Comparison of ENCODE assay signal across 14 cellular contexts in the genomic region with DNA sequence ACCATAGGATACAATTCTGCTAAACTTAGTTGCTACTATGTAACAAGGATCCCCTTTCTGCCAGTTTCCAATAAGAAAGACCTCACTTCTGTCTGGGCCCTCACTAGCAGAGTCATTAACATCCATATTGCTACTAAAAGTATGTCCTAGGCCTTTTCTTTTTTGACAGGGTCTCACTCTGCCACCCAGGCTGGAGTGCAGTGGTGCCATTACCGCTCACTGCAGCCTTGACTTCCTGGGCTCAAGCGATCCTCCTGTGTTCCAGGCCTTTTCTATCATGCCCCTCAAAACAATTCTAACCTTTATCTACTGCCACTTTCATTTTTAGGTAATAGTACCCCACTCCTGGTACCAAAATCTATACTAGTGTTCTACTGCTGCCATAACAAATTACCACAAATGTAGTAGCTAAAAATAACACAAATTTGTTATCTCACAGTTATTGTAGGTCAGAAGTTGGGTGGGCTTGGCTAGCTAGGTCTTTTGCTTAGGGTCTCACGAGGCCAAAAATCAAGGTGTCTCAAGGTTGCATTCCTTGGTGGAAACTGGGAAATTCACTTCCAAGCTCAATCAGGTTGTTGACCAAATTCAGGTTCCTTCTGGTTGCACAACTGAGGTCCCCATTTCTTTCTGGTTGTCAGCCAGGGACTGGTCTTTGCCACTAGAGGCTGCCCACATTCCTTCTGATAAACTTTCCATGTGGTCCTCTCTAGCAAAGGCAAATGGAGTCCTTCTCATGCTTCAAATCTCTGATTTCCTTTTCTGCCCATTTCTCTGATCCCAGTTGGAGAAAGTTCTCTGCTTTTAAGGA. TPM values are rescaled to one million over a fixed set of nuclear protein-coding genes. Genes with fewer than 3 reads are reported as not detected.
DNase-seq lines count a peak whose midpoint lies in the region; ATAC-seq and TF ChIP-seq lines count a peak whose summit lies in the region.
"Had no signal": no experiment of that assay in that cellular context is flagged by ENCODE, and none has a peak within 500 bp of the region (broad histone marks: within the 10 kb centered on the region; RNA-seq: fewer than 3 reads in every experiment).

No MANE protein-coding gene starts in this region.

- H3K4me2 ChIP-seq in GM23338: peak overlapping the region; percentile 92

- H3K27ac Mint-ChIP-seq in GM23338: no peak overlapping the region

- H3K4me3 ChIP-seq in GM23338 (peak overlapping the region; percentile 98), NT2/D1 (ENCODE audit: insufficient read length, low read depth) (peak overlapping the region; percentile 1), gastrocnemius medialis (no peak overlapping the region)

- TF ChIP-seq POLR2A in gastrocnemius medialis (IDR thresholded peaks at IDR 0.05): no peak

- ATAC-seq in GM23338 (no peak), gastrocnemius medialis (no peak)
- ATAC-seq: activated naive CD4-positive, alpha-beta T cell treated with anti-CD3 and anti-CD28 coated beads, Interleukin-2, amount 50 U/mL, for 72 hours had no signal

- H3K36me3 Mint-ChIP-seq in GM23338 (ENCODE audit: low read depth): peaks cover 28% of the 10 kb centered on the region

- H3K9me3 Mint-ChIP-seq in GM23338: peaks cover 3% of the 10 kb centered on the region; the same call in 1 of the 3 replicates

- intact Hi-C loops in gastrocnemius medialis (cut with DNase I; ENCODE audit: low total_unique reads): loop anchor here (5.0 to 10.0 kb wide), 4 partner anchors 112 to 574 kb away; partner anchors contain the start of genes PSMF1, RBCK1 and SRXN1

- no peaks in the 10 kb centered on the region for H3K9me2 ChIP-seq in GM23338 (ENCODE audit: insufficient read depth)

- H3K4me1 Mint-ChIP-seq in GM23338: peaks cover 72% of the 10 kb centered on the region

- H3K27me3 Mint-ChIP-seq in GM23338 (ENCODE audit: insufficient read depth, low read depth, poor library complexity): peaks cover 5% of the 10 kb centered on the region

- peak overlapping the region; percentile 38 for H3K9ac ChIP-seq in NT2/D1 (ENCODE audit: insufficient read length, low read depth)

- H3K27me3 ChIP-seq in GM23338 (ENCODE audit: insufficient read depth): peaks cover 6% of the 10 kb centered on the region; the same call in 1 of the 2 replicates
- H3K27me3 ChIP-seq in NT2/D1 (ENCODE audit: insufficient read depth, insufficient read length): no peaks in the 10 kb centered on the region
- no peaks in the 10 kb centered on the region for H3K27me3 ChIP-seq in gastrocnemius medialis

- H3K36me3 ChIP-seq in GM23338 (ENCODE audit: insufficient read depth) (no peaks in the 10 kb centered on the region), NT2/D1 (ENCODE audit: insufficient read depth, insufficient read length, low read length) (peaks cover 17% of the 10 kb centered on the region), gastrocnemius medialis (no peaks in the 10 kb centered on the region)

- peak overlapping the region; percentile 31 for H3K4me3 Mint-ChIP-seq in GM23338

- DNase-seq in GM23338 (ENCODE audit: low spot score): peak; percentile 35
- no peak for DNase-seq in NT2/D1 (ENCODE audit: low read depth, low spot score)
- DNase-seq in dermis blood vessel endothelial cell: peak; percentile 21
- DNase-seq in gastrocnemius medialis: no peak
- DNase-seq in SKM-1 (lab: John Stamatoyannopoulos, UW; ENCODE audit: unreplicated experiment): no peak
- DNase-seq in activated CD8-positive, alpha-beta memory T cell treated with anti-CD3 and anti-CD28 coated beads, Interleukin-2, amount 50 U/mL, for 48 hours: no peak
- DNase-seq in NCI-H748 (lab: John Stamatoyannopoulos, UW; ENCODE audit: unreplicated experiment): no peak
- DNase-seq: C1 segment of cervical spinal cord; head of caudate nucleus; NCI-H1092 treated with DMSO at 0.1 percent for 48 hours; NCI-H2171 treated with DMSO at 0.1 percent for 48 hours; stimulated activated CD4-positive, alpha-beta T cell treated with anti-CD3 and anti-CD28 coated beads, Interleukin-15, amount 100 ng/mL, for 24 hours; substantia nigra had no signal

- peak in 1 of 2 experiments; percentile 27; a peak in 3 of 4 replicates for TF ChIP-seq CTCF in GM23338 (conservative IDR thresholded peaks at IDR 0.05; ENCODE audit: low read depth in 2 of 2)
- no peak for TF ChIP-seq CTCF in gastrocnemius medialis (IDR thresholded peaks at IDR 0.05 in 4 of 5, conservative IDR thresholded peaks at IDR 0.05 in 1 of 5)

- H4K20me1 ChIP-seq in GM23338 (replicated peaks; ENCODE audit: insufficient read depth): peaks cover 71% of the 10 kb centered on the region

- no peak overlapping the region for H2AFZ ChIP-seq in GM23338

- H3K4me1 ChIP-seq in GM23338 (ENCODE audit: insufficient read depth): peaks cover 52% of the 10 kb centered on the region
- peaks cover 5% of the 10 kb centered on the region for H3K4me1 ChIP-seq in NT2/D1 (ENCODE audit: insufficient read depth, insufficient read length)
- H3K4me1 ChIP-seq in gastrocnemius medialis: peaks cover 46 to 50% of the 10 kb centered on the region in 2 donors

- H3K9me3 ChIP-seq in NT2/D1 (ENCODE audit: insufficient read depth, low read length): no peaks in the 10 kb centered on the region
- H3K9me3 ChIP-seq in gastrocnemius medialis: no peaks in the 10 kb centered on the region

- H3K79me2 ChIP-seq in GM23338 (replicated peaks; ENCODE audit: insufficient read depth): peaks cover 79% of the 10 kb centered on the region

- H3K27ac ChIP-seq in GM23338 (ENCODE audit: low read depth) (peak overlapping the region; percentile 9; the same call in 1 of the 2 replicates), gastrocnemius medialis (peak overlapping the region in 3 of 4 donors; percentile 7 to 30 (median 19))

- in situ Hi-C loops in gastrocnemius medialis (cut with MboI; ENCODE audit: low sequenced_read_pairs in 4 of 4): loop anchor here in 1 of 4 donors (10.0 kb wide), 1 partner anchor 114 kb away; the partner anchor contains the start of gene SRXN1

- no peaks in the 10 kb centered on the region for H3F3A ChIP-seq in GM23338 (replicated peaks; ENCODE audit: low read depth)

TF ChIP-seq in GM23338, 12 proteins besides CTCF, POLR2A, EP300 and RAD21 (continues in another document):
- TF ChIP-seq CREB1 (CRISPR knock-in tag; IDR thresholded peaks at IDR 0.05; ENCODE audit: low read depth) (no peak), POLR2AphosphoS5 (IDR thresholded peaks at IDR 0.05; ENCODE audit: low read depth) (no peak), EZH2phosphoT487 (IDR thresholded peaks at IDR 0.05; ENCODE audit: unreplicated experiment) (no peak), STAT1 (IDR thresholded peaks at IDR 0.05; ENCODE audit: unreplicated experiment) (no peak), ZNF331 (CRISPR knock-in tag; IDR thresholded peaks at IDR 0.05; ENCODE audit: low read depth) (no peak), NANOG (IDR thresholded peaks at IDR 0.05; ENCODE audit: borderline replicate concordance) (no peak)
- TF ChIP-seq, protein P1, sequence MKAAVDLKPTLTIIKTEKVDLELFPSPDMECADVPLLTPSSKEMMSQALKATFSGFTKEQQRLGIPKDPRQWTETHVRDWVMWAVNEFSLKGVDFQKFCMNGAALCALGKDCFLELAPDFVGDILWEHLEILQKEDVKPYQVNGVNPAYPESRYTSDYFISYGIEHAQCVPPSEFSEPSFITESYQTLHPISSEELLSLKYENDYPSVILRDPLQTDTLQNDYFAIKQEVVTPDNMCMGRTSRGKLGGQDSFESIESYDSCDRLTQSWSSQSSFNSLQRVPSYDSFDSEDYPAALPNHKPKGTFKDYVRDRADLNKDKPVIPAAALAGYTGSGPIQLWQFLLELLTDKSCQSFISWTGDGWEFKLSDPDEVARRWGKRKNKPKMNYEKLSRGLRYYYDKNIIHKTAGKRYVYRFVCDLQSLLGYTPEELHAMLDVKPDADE (IDR thresholded peaks at IDR 0.05): no peak

RNA-seq across cellular contexts. Expression of gene CSNK2A1, which starts 3.0 kb away (rescaled TPM):
- 244 and 252 TPM in 2 replicates for total RNA-seq in GM23338 (2014; rRNA removed; shearing (Covaris generic))
- polyA plus RNA-seq in GM23338 (2016; fragmentation: Nextera tagmentation; extraction: Ambion mirVana): 73.2 and 85.1 TPM in 2 replicates
- total RNA-seq in dermis blood vessel endothelial cell: 128 and 213 TPM in 2 replicates
- total RNA-seq in gastrocnemius medialis: 100 to 1,000 TPM; 108 to 180 (median 157) TPM

Comparison
In these comparisons a context has a peak if more than half of its experiments do, and no peak if none do; other contexts are left out.
1. DNase-seq: peak in GM23338 (single experiment) and dermis blood vessel endothelial cell (single experiment); none in NT2/D1 (single experiment), gastrocnemius medialis (0 of 2), SKM-1 (single experiment), activated CD8-positive, alpha-beta memory T cell treated with anti-CD3 and anti-CD28 coated beads, Interleukin-2, amount 50 U/mL, for 48 hours (single experiment) and NCI-H748 (single experiment).
2. H3K4me3 ChIP-seq: peak in GM23338 (single experiment) and NT2/D1 (single experiment); none in gastrocnemius medialis (0 of 4).